In the genomic region with DNA sequence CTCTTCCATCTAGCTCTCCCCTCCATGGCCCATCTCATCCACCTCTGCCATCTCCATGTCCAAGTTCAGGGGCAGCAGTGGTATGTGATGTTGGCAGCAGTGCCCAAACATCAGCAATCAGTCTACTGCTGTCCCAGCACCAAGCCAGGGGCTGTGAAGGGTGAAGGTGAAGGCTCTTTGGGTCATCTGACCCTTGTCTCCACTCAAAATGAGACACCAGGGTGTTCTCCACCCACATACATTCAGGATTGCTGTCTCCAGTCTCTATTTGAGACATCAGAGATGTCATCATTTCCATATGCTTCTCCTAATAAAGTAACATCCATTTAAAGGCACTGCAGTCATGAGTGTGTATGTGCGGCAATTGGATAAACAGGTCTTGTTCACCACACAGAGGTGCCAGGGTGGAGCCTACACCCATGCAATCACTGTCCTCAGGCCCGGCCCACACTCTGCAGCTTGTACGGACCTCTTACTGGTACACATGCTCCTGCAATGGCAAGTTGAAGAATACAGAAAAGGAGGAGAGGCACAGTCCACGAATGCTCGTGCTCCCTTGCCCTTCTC, we compare ENCODE assay signal across 11 cellular contexts.
"Had no signal": no experiment of that assay in that cellular context is flagged by ENCODE, and none has a peak within 500 bp of the region (broad histone marks: within the 10 kb centered on the region; RNA-seq: fewer than 3 reads in every experiment).

No MANE protein-coding gene starts in this region.

- H3K9me3 Mint-ChIP-seq: central memory CD8-positive, alpha-beta T cell; neural progenitor cell had no signal

- H3K27ac Mint-ChIP-seq: neural progenitor cell had no signal

- H3K4me3 Mint-ChIP-seq: central memory CD8-positive, alpha-beta T cell; neural progenitor cell had no signal

- H3K4me1 Mint-ChIP-seq: central memory CD8-positive, alpha-beta T cell had no signal

- DNase-seq: activated gamma-delta T cell; activated T-cell treated with anti-CD3 and anti-CD28 coated beads for 4 hours; cortex of kidney; effector CD8-positive, alpha-beta T cell; hippocampal formation; kidney glomerular epithelial cell; stimulated activated CD4-positive, alpha-beta T cell treated with anti-CD3 and anti-CD28 coated beads, Interleukin-4, amount 100 ng/mL, for 24 hours; T-helper 9 cell; transverse colon had no signal
